In the genomic region with DNA sequence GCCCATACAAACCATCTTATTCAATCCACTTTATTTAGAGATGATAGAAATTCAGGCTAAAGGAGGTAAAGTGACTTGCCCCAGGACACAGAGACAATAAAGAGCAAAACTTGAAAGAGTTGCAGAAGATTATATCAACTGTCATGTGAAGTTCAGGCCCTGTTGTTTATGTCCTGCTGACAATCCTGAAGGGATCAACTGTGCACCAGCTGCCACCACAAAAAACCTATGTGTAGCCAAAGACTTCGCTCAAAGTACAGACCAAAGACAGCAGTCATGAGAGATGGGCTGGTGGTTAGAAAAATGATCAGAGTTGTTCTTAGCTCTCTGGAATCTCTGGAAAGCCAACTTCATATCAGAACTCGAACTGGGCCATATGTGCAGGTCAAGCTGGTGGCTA, we compare ENCODE assay signal across 1 cellular context.
TF ChIP-seq lines count a peak whose summit lies in the region.

No MANE protein-coding gene starts in this region.

TF ChIP-seq in K562, 482 proteins besides CTCF, POLR2A, EP300 and RAD21 (continued from another document):
- TF ChIP-seq ZNF766 (CRISPR knock-in tag; conservative IDR thresholded peaks at IDR 0.05) (peak; percentile 47; the same call in 1 of the 2 replicates), HNRNPLL (IDR thresholded peaks at IDR 0.05; ENCODE audit: low read depth, low read length, poor library complexity, severe bottlenecking) (no peak), GTF2A2 (tag; IDR thresholded peaks at IDR 0.05) (no peak), MEIS2 (IDR thresholded peaks at IDR 0.05; ENCODE audit: partially characterized antibody) (peak; percentile 72), CCNT2 (IDR thresholded peaks at IDR 0.05; ENCODE audit: borderline replicate concordance, extremely low read depth, insufficient read length, low read depth, low read length) (no peak), MAFK (IDR thresholded peaks at IDR 0.05; ENCODE audit: low read length) (no peak), FOSL1 (tag; conservative IDR thresholded peaks at IDR 0.05) (no peak), ZNF764 (CRISPR knock-in tag; IDR thresholded peaks at IDR 0.05; ENCODE audit: low read depth) (no peak), WHSC1 (IDR thresholded peaks at IDR 0.05; ENCODE audit: low read length) (no peak)
- TF ChIP-seq, protein P1, sequence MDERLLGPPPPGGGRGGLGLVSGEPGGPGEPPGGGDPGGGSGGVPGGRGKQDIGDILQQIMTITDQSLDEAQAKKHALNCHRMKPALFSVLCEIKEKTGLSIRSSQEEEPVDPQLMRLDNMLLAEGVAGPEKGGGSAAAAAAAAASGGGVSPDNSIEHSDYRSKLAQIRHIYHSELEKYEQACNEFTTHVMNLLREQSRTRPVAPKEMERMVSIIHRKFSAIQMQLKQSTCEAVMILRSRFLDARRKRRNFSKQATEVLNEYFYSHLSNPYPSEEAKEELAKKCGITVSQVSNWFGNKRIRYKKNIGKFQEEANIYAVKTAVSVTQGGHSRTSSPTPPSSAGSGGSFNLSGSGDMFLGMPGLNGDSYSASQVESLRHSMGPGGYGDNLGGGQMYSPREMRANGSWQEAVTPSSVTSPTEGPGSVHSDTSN (CRISPR knock-in tag; IDR thresholded peaks at IDR 0.05; ENCODE audit: low read depth): no peak
- TF ChIP-seq, protein P1 (tag; conservative IDR thresholded peaks at IDR 0.05; ENCODE audit: low read depth): peak; percentile 94
- TF ChIP-seq, protein P2, sequence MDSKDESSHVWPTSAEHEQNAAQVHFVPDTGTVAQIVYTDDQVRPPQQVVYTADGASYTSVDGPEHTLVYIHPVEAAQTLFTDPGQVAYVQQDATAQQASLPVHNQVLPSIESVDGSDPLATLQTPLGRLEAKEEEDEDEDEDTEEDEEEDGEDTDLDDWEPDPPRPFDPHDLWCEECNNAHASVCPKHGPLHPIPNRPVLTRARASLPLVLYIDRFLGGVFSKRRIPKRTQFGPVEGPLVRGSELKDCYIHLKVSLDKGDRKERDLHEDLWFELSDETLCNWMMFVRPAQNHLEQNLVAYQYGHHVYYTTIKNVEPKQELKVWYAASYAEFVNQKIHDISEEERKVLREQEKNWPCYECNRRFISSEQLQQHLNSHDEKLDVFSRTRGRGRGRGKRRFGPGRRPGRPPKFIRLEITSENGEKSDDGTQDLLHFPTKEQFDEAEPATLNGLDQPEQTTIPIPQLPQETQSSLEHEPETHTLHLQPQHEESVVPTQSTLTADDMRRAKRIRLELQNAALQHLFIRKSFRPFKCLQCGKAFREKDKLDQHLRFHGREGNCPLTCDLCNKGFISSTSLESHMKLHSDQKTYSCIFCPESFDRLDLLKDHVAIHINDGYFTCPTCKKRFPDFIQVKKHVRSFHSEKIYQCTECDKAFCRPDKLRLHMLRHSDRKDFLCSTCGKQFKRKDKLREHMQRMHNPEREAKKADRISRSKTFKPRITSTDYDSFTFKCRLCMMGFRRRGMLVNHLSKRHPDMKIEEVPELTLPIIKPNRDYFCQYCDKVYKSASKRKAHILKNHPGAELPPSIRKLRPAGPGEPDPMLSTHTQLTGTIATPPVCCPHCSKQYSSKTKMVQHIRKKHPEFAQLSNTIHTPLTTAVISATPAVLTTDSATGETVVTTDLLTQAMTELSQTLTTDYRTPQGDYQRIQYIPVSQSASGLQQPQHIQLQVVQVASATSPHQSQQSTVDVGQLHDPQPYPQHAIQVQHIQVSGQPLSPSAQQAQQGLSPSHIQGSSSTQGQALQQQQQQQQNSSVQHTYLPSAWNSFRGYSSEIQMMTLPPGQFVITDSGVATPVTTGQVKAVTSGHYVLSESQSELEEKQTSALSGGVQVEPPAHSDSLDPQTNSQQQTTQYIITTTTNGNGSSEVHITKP (IDR thresholded peaks at IDR 0.05; ENCODE audit: partially characterized antibody): no peak
- TF ChIP-seq, protein P3, sequence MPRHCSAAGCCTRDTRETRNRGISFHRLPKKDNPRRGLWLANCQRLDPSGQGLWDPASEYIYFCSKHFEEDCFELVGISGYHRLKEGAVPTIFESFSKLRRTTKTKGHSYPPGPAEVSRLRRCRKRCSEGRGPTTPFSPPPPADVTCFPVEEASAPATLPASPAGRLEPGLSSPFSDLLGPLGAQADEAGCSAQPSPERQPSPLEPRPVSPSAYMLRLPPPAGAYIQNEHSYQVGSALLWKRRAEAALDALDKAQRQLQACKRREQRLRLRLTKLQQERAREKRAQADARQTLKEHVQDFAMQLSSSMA (CRISPR knock-in tag; IDR thresholded peaks at IDR 0.05): no peak
